Comparison of ENCODE assay signal across 9 cellular contexts in the genomic region with DNA sequence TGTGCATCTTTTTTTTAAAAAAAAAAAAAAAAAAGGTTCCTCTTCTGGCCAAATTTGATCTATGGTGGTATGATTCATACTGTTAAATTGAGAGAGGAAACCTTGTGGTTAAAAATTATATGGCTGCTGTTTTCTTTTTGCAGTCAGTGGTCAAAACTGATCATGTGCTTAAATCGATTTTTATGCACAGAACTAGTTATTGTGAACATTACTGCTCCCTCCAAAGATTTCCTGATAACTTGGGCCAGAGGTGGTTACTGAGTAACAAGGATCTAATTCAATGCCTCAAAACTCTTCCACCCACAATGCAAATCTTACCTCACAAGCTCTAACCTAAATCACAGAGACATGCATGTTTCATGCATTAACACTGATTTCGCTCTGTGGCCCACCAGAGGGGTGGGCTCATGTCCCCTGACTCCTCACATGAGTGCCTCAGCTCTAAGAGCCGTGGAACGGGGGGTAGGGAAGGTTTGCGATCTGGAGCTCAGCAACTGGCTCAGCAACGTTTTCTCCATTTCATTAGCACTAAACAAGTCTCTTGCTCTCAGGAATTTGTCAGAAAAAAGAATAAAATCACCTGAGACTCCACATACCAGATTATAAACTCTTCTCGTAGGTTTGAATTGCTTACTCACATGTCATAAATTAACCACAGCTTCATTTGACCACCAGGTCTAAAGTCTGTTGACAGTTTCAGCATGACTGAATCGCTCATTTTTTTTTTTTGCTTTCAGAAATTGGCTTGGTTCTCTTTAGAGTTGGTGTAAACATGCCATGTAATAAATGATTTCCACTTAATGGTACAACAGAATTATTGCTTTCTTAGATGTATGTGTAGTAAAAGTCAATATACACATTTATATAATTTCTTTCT.
DNase-seq lines count a peak whose midpoint lies in the region; ATAC-seq and TF ChIP-seq lines count a peak whose summit lies in the region.
"Had no signal": no experiment of that assay in that cellular context is flagged by ENCODE, and none has a peak within 500 bp of the region (broad histone marks: within the 10 kb centered on the region; RNA-seq: fewer than 3 reads in every experiment).

No MANE protein-coding gene starts in this region.

- H3K4me1 ChIP-seq in foreskin keratinocyte: no peaks in the 10 kb centered on the region

- DNase-seq in NOMO-1 treated with DMSO at 0.1 percent for 48 hours (lab: John Stamatoyannopoulos, UW; ENCODE audit: unreplicated experiment): peak; percentile 90
- peak; percentile 82 for DNase-seq in left kidney (ENCODE audit: low read depth, low spot score)
- DNase-seq in C1 segment of cervical spinal cord (lab: John Stamatoyannopoulos, UW): no peak
- no peak for DNase-seq in foreskin keratinocyte
- DNase-seq: NCI-H748 treated with DMSO at 0.1 percent for 48 hours had no signal

- peaks cover 4% of the 10 kb centered on the region for H3K27me3 ChIP-seq in foreskin keratinocyte

- no peak for TF ChIP-seq CTCF in foreskin keratinocyte (conservative IDR thresholded peaks at IDR 0.05)

- peak; percentile 47 for ATAC-seq in GM18517 (IDR thresholded peaks at IDR 0.05; ENCODE audit: unreplicated experiment)
- ATAC-seq in HG02884 (IDR thresholded peaks at IDR 0.05; ENCODE audit: unreplicated experiment): peak; percentile 56
- no peak for ATAC-seq in HG02970 (IDR thresholded peaks at IDR 0.05; ENCODE audit: low FRiP score, unreplicated experiment)
- no peak for ATAC-seq in foreskin keratinocyte
- ATAC-seq in HG03139 (IDR thresholded peaks at IDR 0.05; ENCODE audit: unreplicated experiment): no peak

- no peak overlapping the region for H3K27ac ChIP-seq in foreskin keratinocyte

Comparison
In these comparisons a context has a peak if more than half of its experiments do, and no peak if none do; other contexts are left out.
1. ATAC-seq: peak in GM18517 (single experiment) and HG02884 (single experiment); none in HG02970 (single experiment), foreskin keratinocyte (single experiment) and HG03139 (single experiment).
2. DNase-seq: peak in NOMO-1 treated with DMSO at 0.1 percent for 48 hours (single experiment) and left kidney (single experiment); none in C1 segment of cervical spinal cord (0 of 14) and foreskin keratinocyte (0 of 2).